In the genomic region with DNA sequence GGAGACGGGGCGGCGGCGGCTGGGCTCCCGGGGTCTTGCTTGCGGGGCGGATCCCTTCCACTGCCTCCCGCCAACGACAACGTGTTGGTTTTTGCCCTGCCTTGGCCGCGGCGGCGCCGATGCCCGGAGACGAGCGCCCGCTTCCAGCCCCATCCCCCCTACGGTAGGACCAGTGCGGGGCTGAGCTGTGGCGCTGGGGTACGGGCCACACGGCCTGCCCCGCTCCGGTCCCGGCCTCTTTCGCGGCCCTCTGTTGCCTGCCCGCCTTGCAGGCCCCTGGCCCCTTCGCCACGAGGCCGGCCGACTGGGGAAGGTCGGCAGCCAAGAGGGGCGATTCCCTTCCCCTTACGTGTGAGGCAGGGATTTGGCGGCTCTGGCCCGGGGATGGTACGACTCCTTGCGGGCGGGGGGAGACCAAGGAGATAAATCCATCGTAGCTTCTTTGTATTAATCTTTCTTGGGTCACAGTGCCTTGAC, we compare ENCODE assay signal across 8 cellular contexts. TPM values are rescaled to one million over a fixed set of nuclear protein-coding genes. Genes with fewer than 3 reads are reported as not detected.
DNase-seq lines count a peak whose midpoint lies in the region; ATAC-seq and TF ChIP-seq lines count a peak whose summit lies in the region.

No MANE protein-coding gene starts in this region.

- H3K27me3 Mint-ChIP-seq in T-helper 17 cell = no peaks in the 10 kb centered on the region

- peaks cover 40% of the 10 kb centered on the region for H3K4me1 Mint-ChIP-seq in T-helper 17 cell

- no peaks in the 10 kb centered on the region for H3K36me3 Mint-ChIP-seq in T-helper 17 cell (ENCODE audit: low read depth)

- H3K4me3 ChIP-seq in choroid plexus epithelial cell (ENCODE audit: low read depth, low read length) = peak overlapping the region; percentile 93

- H3K27ac ChIP-seq in C4-2B = peak overlapping the region; percentile 95

- H3K4me3 Mint-ChIP-seq in T-helper 17 cell = peak overlapping the region; percentile 89

- peak in 1 of 3 donors; percentile 28 for DNase-seq in T-helper 17 cell
- DNase-seq in choroid plexus epithelial cell (ENCODE audit: low read depth) = peak; percentile 71
- DNase-seq in left kidney (ENCODE audit: low read depth, low spot score) = peak; percentile 79
- DNase-seq in stimulated activated CD4-positive, alpha-beta T cell treated with anti-CD3 and anti-CD28 coated beads, Interleukin-4, amount 100 ng/mL, for 4 hours = peak; percentile 27 to 37
- DNase-seq in NCI-H2196 (lab: John Stamatoyannopoulos, UW; ENCODE audit: unreplicated experiment) = no peak

- peak; percentile 27 for ATAC-seq in GM19351 (IDR thresholded peaks at IDR 0.05; ENCODE audit: unreplicated experiment)
- ATAC-seq in HG03442 (IDR thresholded peaks at IDR 0.05; ENCODE audit: unreplicated experiment) = peak; percentile 23
- peak; percentile 54 for ATAC-seq in T-helper 17 cell

- H3K9me3 ChIP-seq in T-helper 17 cell (ENCODE audit: control insufficient read depth, low read length, poor library complexity, severe bottlenecking) = no peaks in the 10 kb centered on the region

- peak overlapping the region; percentile 90 for H3K27ac Mint-ChIP-seq in T-helper 17 cell

- no peak for TF ChIP-seq CTCF in C4-2B (conservative IDR thresholded peaks at IDR 0.05)
- peak; percentile 26 for TF ChIP-seq CTCF in choroid plexus epithelial cell (conservative IDR thresholded peaks at IDR 0.05; ENCODE audit: low read depth, low read length)

RNA-seq across cellular contexts. Expression of gene EIF4H, which starts 0.5 kb away (rescaled TPM):
- 100 to 1,000 TPM; 242 to 255 TPM for total RNA-seq in T-helper 17 cell

RNA-seq across cellular contexts. Expression of gene LAT2, which starts 35.2 kb away (rescaled TPM):
- total RNA-seq in T-helper 17 cell = 1 to 10 TPM; 2.2 to 8.6 TPM
